In genomic region chr6:2768696-2769095, GRCh38 we compare ENCODE assay signal across 11 cellular contexts. TPM values are rescaled to one million over a fixed set of nuclear protein-coding genes. Genes with fewer than 3 reads are reported as not detected.
DNase-seq lines count a peak whose midpoint lies in the region; ATAC-seq, FAIRE-seq and TF ChIP-seq lines count a peak whose summit lies in the region.
"Had no signal": no experiment of that assay in that cellular context is flagged by ENCODE, and none has a peak within 500 bp of the region (broad histone marks: within the 10 kb centered on the region; RNA-seq: fewer than 3 reads in every experiment).

No MANE protein-coding gene starts in this region.

- H2AFZ ChIP-seq in OCI-LY1 (ENCODE audit: low read length) = no peak overlapping the region

- intact Hi-C loops in activated CD4-positive, alpha-beta T cell treated with anti-CD3 and anti-CD28 coated beads for 36 hours (cut with DNase I, micrococcal nuclease) = loop anchor here (5.0 kb wide), 2 partner anchors 284 to 521 kb away; partner anchors contain the start of gene GMDS (in 1 of the 2)

- ATAC-seq in activated CD4-positive, alpha-beta T cell treated with anti-CD3 and anti-CD28 coated beads for 36 hours = no peak
- ATAC-seq in effector memory CD8-positive, alpha-beta T cell (replicated peaks) = no peak

- H3K27ac ChIP-seq in OCI-LY1 (ENCODE audit: low read depth, low read length, poor library complexity, severe bottlenecking) = no peak overlapping the region
- no peak overlapping the region for H3K27ac ChIP-seq in small intestine (ENCODE audit: low read depth in 1 of 2, low read length in 1 of 2)
- H3K27ac ChIP-seq: spleen had no signal

- H3K9me2 ChIP-seq in OCI-LY1 (ENCODE audit: low read depth, low read length) = no peaks in the 10 kb centered on the region

- no peaks in the 10 kb centered on the region for H3K9me3 ChIP-seq in OCI-LY1 (ENCODE audit: low read length)
- H3K9me3 ChIP-seq in small intestine (ENCODE audit: control insufficient read depth, low read depth) = no peaks in the 10 kb centered on the region
- H3K9me3 ChIP-seq: spleen had no signal

- no peaks in the 10 kb centered on the region for H3F3A ChIP-seq in OCI-LY1 (ENCODE audit: insufficient read depth, low read length)

- H3K9ac ChIP-seq in OCI-LY1 (ENCODE audit: low read length) = peak overlapping the region; percentile 75; the same call in 1 of the 2 replicates

- H3K9me3 Mint-ChIP-seq in activated CD4-positive, alpha-beta T cell treated with anti-CD3 and anti-CD28 coated beads for 36 hours (ENCODE audit: low read depth) = no peaks in the 10 kb centered on the region
- H3K9me3 Mint-ChIP-seq in effector memory CD8-positive, alpha-beta T cell = no peaks in the 10 kb centered on the region
- no peaks in the 10 kb centered on the region for H3K9me3 Mint-ChIP-seq in progenitor cell of endocrine pancreas (ENCODE audit: low read depth)

- peak overlapping the region; percentile 94 for H3K4me3 Mint-ChIP-seq in activated CD4-positive, alpha-beta T cell treated with anti-CD3 and anti-CD28 coated beads for 36 hours
- H3K4me3 Mint-ChIP-seq in effector memory CD8-positive, alpha-beta T cell = peak overlapping the region; percentile 86 to 89
- H3K4me3 Mint-ChIP-seq in progenitor cell of endocrine pancreas (ENCODE audit: low read depth) = peak overlapping the region; percentile 51

- no peak for DNase-seq in activated CD4-positive, alpha-beta T cell treated with anti-CD3 and anti-CD28 coated beads for 36 hours
- no peak for DNase-seq in activated CD4-positive, alpha-beta T cell treated with anti-CD3 and anti-CD28 coated beads for 48 hours
- DNase-seq in effector memory CD8-positive, alpha-beta T cell = no peak
- no peak for DNase-seq in progenitor cell of endocrine pancreas (ENCODE audit: low spot score, unreplicated experiment)
- DNase-seq in hepatic stellate cell (ENCODE audit: low spot score) = no peak
- DNase-seq in small intestine = no peak
- DNase-seq in DMS53 (lab: John Stamatoyannopoulos, UW) = no peak
- DNase-seq: activated CD4-positive, alpha-beta T cell treated with anti-CD3 and anti-CD28 coated beads for 4 hours; NCI-H526 treated with DMSO at 0.1 percent for 48 hours; spleen had no signal

- H3K36me3 ChIP-seq in OCI-LY1 (ENCODE audit: insufficient read depth, low read length) = peaks cover 45% of the 10 kb centered on the region
- peaks cover 0 to 3% of the 10 kb centered on the region in 2 donors for H3K36me3 ChIP-seq in small intestine (ENCODE audit: control insufficient read depth in 2 of 2, insufficient read depth in 2 of 2, low read length in 2 of 2)

- H3K4me1 ChIP-seq in OCI-LY1 (ENCODE audit: insufficient read depth, low read length, severe bottlenecking) (peaks cover 39% of the 10 kb centered on the region), small intestine (ENCODE audit: control insufficient read depth in 2 of 2, insufficient read depth in 1 of 2, low read depth in 1 of 2, low read length in 1 of 2) (peaks cover 4 to 17% of the 10 kb centered on the region in 2 donors)

- peak overlapping the region; percentile 83 for H3K4me3 ChIP-seq in OCI-LY1 (ENCODE audit: low read depth, low read length, poor library complexity, severe bottlenecking)
- H3K4me3 ChIP-seq in small intestine (ENCODE audit: low read depth in 1 of 2, low read length in 2 of 2) = no peak overlapping the region

- no peaks in the 10 kb centered on the region for H3K27me3 ChIP-seq in OCI-LY1 (ENCODE audit: insufficient read depth, low read length)
- H3K27me3 ChIP-seq in small intestine (ENCODE audit: control insufficient read depth in 2 of 2, insufficient read depth in 2 of 2, low read length in 2 of 2) = no peaks in the 10 kb centered on the region
- H3K27me3 ChIP-seq: spleen had no signal

- POLR2A ChIA-PET in activated CD4-positive, alpha-beta T cell treated with anti-CD3 and anti-CD28 coated beads for 36 hours (lab: Charles Lee) = interaction anchor here (0.7 to 1.2 kb wide), 2 partner anchors 72 to 73 kb away, joined by 3 to 4 read pairs; partner anchors contain the start of gene SERPINB1

- H3K79me2 ChIP-seq in OCI-LY1 (ENCODE audit: insufficient read depth, low read length) = peaks cover 64% of the 10 kb centered on the region

- H3K4me1 Mint-ChIP-seq in activated CD4-positive, alpha-beta T cell treated with anti-CD3 and anti-CD28 coated beads for 36 hours = peaks cover 50% of the 10 kb centered on the region
- H3K4me1 Mint-ChIP-seq in effector memory CD8-positive, alpha-beta T cell (ENCODE audit: low read depth in 2 of 2) = peaks cover 28 to 61% of the 10 kb centered on the region in 2 donors
- peaks cover 36% of the 10 kb centered on the region for H3K4me1 Mint-ChIP-seq in progenitor cell of endocrine pancreas (ENCODE audit: low read depth)

- H3K4me2 ChIP-seq in OCI-LY1 (ENCODE audit: low read length) = peak overlapping the region; percentile 89

- no peaks in the 10 kb centered on the region for H4K20me1 ChIP-seq in OCI-LY1 (ENCODE audit: insufficient read depth, low read length)

- 32 to 45% (median 39%) methylated on average over 6 of the region's 6 CpGs for WGBS in small intestine, 3 donors

- H3K27me3 Mint-ChIP-seq in activated CD4-positive, alpha-beta T cell treated with anti-CD3 and anti-CD28 coated beads for 36 hours = no peaks in the 10 kb centered on the region
- no peaks in the 10 kb centered on the region for H3K27me3 Mint-ChIP-seq in effector memory CD8-positive, alpha-beta T cell
- no peaks in the 10 kb centered on the region for H3K27me3 Mint-ChIP-seq in progenitor cell of endocrine pancreas

- CTCF ChIA-PET in activated CD4-positive, alpha-beta T cell treated with anti-CD3 and anti-CD28 coated beads for 36 hours (lab: Charles Lee) = interaction anchor here (0.6 to 5.9 kb wide), 16 partner anchors 7 to 299 kb away, joined by 3 to 38 read pairs (median 4); partner anchors contain the start of genes MYLK4, RIPK1 and SERPINB1

- no peak for TF ChIP-seq CTCF in OCI-LY1 (IDR thresholded peaks at IDR 0.05; ENCODE audit: low read length)
- no peak for TF ChIP-seq CTCF in progenitor cell of endocrine pancreas (IDR thresholded peaks at IDR 0.05; ENCODE audit: unreplicated experiment)

- H3K27ac Mint-ChIP-seq in activated CD4-positive, alpha-beta T cell treated with anti-CD3 and anti-CD28 coated beads for 36 hours = no peak overlapping the region
- no peak overlapping the region for H3K27ac Mint-ChIP-seq in effector memory CD8-positive, alpha-beta T cell
- no peak overlapping the region for H3K27ac Mint-ChIP-seq in progenitor cell of endocrine pancreas

- FAIRE-seq in small intestine (lab: Jason Lieb, UNC) = no peak

- peaks cover 48% of the 10 kb centered on the region for H3K36me3 Mint-ChIP-seq in activated CD4-positive, alpha-beta T cell treated with anti-CD3 and anti-CD28 coated beads for 36 hours (ENCODE audit: low read depth)
- H3K36me3 Mint-ChIP-seq in effector memory CD8-positive, alpha-beta T cell (ENCODE audit: insufficient read depth) = peaks cover 46% of the 10 kb centered on the region
- H3K36me3 Mint-ChIP-seq in progenitor cell of endocrine pancreas (ENCODE audit: insufficient read depth) = peaks cover 6% of the 10 kb centered on the region

RNA-seq across cellular contexts. Expression of gene WRNIP1, which starts 3.5 kb away (rescaled TPM):
- total RNA-seq in activated CD4-positive, alpha-beta T cell treated with anti-CD3 and anti-CD28 coated beads for 36 hours = 10 to 100 TPM; 41.6 to 42.3 TPM
- 40.4 and 42.5 TPM in 2 replicates for total RNA-seq in progenitor cell of endocrine pancreas
- polyA plus RNA-seq in small intestine = 10 to 100 TPM; 35.1 to 52.2 (median 45.4) TPM

RNA-seq across cellular contexts. Expression of gene MYLK4, which starts 18.0 kb away (rescaled TPM):
- under 1 TPM; 0.12 to 0.16 TPM for total RNA-seq in activated CD4-positive, alpha-beta T cell treated with anti-CD3 and anti-CD28 coated beads for 36 hours
- 0.60 and 0.80 TPM in 2 replicates for total RNA-seq in progenitor cell of endocrine pancreas
- under 1 TPM; under 0.01 to 0.37 (median 0.27) TPM for polyA plus RNA-seq in small intestine
